Comparison of ENCODE assay signal across 8 cellular contexts in the genomic region with DNA sequence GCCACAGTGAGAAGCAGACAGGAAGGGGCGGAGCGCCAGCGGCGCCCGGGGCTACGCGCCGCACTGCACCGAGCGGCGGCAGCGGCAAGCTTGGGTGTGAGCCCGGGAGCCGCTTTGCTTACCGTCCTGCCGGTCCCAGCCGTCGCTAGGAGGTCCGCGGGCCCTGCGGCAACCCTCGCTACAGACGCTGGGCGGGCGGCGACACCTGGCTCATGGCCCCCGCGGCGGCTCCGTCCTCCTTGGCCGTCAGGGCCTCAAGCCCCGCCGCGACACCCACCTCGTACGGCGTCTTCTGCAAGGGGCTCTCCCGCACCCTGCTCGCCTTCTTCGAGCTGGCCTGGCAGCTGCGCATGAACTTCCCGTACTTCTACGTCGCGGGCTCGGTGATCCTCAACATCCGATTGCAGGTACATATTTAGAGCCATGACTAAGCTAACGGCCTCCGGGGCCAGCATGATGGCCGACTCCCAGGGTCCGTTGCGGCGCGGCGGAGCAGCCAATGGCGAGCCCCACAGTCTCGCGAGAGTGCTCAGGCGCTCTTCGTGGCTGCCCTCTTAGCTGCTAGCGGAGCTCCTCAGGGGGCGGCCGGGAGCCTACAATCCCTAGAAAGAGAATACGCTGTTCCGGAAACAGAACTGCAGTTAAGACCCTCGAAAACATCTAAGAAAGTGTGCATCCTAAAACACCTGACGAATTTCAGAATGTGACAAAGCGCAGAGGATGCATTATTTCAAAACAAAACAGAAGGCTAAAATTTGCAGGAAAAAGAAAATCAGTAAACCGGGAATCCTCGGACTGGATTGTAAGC. TPM values are rescaled to one million over a fixed set of nuclear protein-coding genes. Genes with fewer than 3 reads are reported as not detected.
DNase-seq lines count a peak whose midpoint lies in the region; ATAC-seq and TF ChIP-seq lines count a peak whose summit lies in the region.

A gene (plus strand): TSS at position 50 of the 808 bp plus-strand sequence. CDS start 163 bp downstream, at position 213.

- TF ChIP-seq CTCF in GM12864 (IDR thresholded peaks at IDR 0.05; ENCODE audit: low read depth, low read length, missing control alignments): no peak
- TF ChIP-seq CTCF in glutamatergic neuron (IDR thresholded peaks at IDR 0.05; ENCODE audit: partially characterized antibody, unreplicated experiment): no peak
- no peak for TF ChIP-seq CTCF in omental fat pad (IDR thresholded peaks at IDR 0.05)
- TF ChIP-seq CTCF in testis (IDR thresholded peaks at IDR 0.05): peak in 1 of 3 experiments; percentile 4

- peaks cover 45% of the 10 kb centered on the region for H3K4me1 Mint-ChIP-seq in activated naive CD8-positive, alpha-beta T cell treated with anti-CD3 and anti-CD28 coated beads for 36 hours
- H3K4me1 Mint-ChIP-seq in glutamatergic neuron (ENCODE audit: low read depth, unreplicated experiment): peaks cover 25% of the 10 kb centered on the region

- TF ChIP-seq POLR2A in testis (IDR thresholded peaks at IDR 0.05): no peak

- ATAC-seq in HG02678 (IDR thresholded peaks at IDR 0.05; ENCODE audit: unreplicated experiment) (peak; percentile 97), omental fat pad (ENCODE audit: low FRiP score) (peak; percentile 100)

- peaks cover 15% of the 10 kb centered on the region for H3K4me1 ChIP-seq in testis

- no peaks in the 10 kb centered on the region for H3K9me3 ChIP-seq in testis

- intact Hi-C loops in testis (cut with DNase I; ENCODE audit: low total_unique reads): no loop called here

- H3K36me3 Mint-ChIP-seq in activated naive CD8-positive, alpha-beta T cell treated with anti-CD3 and anti-CD28 coated beads for 36 hours: peaks cover 62% of the 10 kb centered on the region
- no peaks in the 10 kb centered on the region for H3K36me3 Mint-ChIP-seq in glutamatergic neuron (ENCODE audit: unreplicated experiment)

- H3K27ac Mint-ChIP-seq in activated naive CD8-positive, alpha-beta T cell treated with anti-CD3 and anti-CD28 coated beads for 36 hours: peak within 1 kb of the TSS; percentile 100
- peak within 1 kb of the TSS; percentile 99 for H3K27ac Mint-ChIP-seq in glutamatergic neuron (ENCODE audit: unreplicated experiment)

- H3K4me3 Mint-ChIP-seq in activated naive CD8-positive, alpha-beta T cell treated with anti-CD3 and anti-CD28 coated beads for 36 hours: peak within 1 kb of the TSS; percentile 97
- H3K4me3 Mint-ChIP-seq in glutamatergic neuron (ENCODE audit: unreplicated experiment): peak within 1 kb of the TSS; percentile 96

- 0% methylated on average over 27 to 40 of the region's 70 CpGs for WGBS in testis, 2 donors

- DNase-seq in GM12864 (ENCODE audit: low read depth): peak; percentile 80
- peak; percentile 96 for DNase-seq in NCI-H1105 treated with DMSO at 0.1 percent for 48 hours (lab: John Stamatoyannopoulos, UW)
- DNase-seq in SKM-1 treated with dmso at 0.1 percent for 144 hours (lab: John Stamatoyannopoulos, UW; ENCODE audit: unreplicated experiment): peak; percentile 62
- DNase-seq in activated naive CD8-positive, alpha-beta T cell treated with anti-CD3 and anti-CD28 coated beads for 36 hours: peak; percentile 91
- DNase-seq in glutamatergic neuron: peak; percentile 93
- DNase-seq in omental fat pad (ENCODE audit: low spot score): peak; percentile 64
- peak; percentile 95 for DNase-seq in testis

- H3K36me3 ChIP-seq in testis (ENCODE audit: low read depth, missing control alignments): no peaks in the 10 kb centered on the region

- no peaks in the 10 kb centered on the region for H3K27me3 ChIP-seq in testis

- H3K4me3 ChIP-seq in GM12864 (ENCODE audit: low read depth, low read length) (peak within 1 kb of the TSS; percentile 92), testis (peak within 1 kb of the TSS; percentile 96 to 99)

- peak within 1 kb of the TSS; percentile 97 to 98 for H3K27ac ChIP-seq in testis

- H3K9me3 Mint-ChIP-seq in activated naive CD8-positive, alpha-beta T cell treated with anti-CD3 and anti-CD28 coated beads for 36 hours: no peaks in the 10 kb centered on the region
- peaks cover 8% of the 10 kb centered on the region for H3K9me3 Mint-ChIP-seq in glutamatergic neuron (ENCODE audit: unreplicated experiment)

- no peaks in the 10 kb centered on the region for H3K27me3 Mint-ChIP-seq in activated naive CD8-positive, alpha-beta T cell treated with anti-CD3 and anti-CD28 coated beads for 36 hours
- peaks cover 4% of the 10 kb centered on the region for H3K27me3 Mint-ChIP-seq in glutamatergic neuron (ENCODE audit: unreplicated experiment)

RNA-seq across cellular contexts. Expression of the gene that starts here (rescaled TPM):
- 1 to 10 TPM; 8.7 to 9.0 TPM for total RNA-seq in activated naive CD8-positive, alpha-beta T cell treated with anti-CD3 and anti-CD28 coated beads for 36 hours
- 12.0 TPM for total RNA-seq in glutamatergic neuron (ENCODE audit: unreplicated experiment)
- 1 to 10 TPM; 5.0 to 9.6 (median 6.6) TPM for total RNA-seq in omental fat pad
- total RNA-seq in testis: 10 to 100 TPM in 1 of 2 donors, 1 to 10 TPM in 1; 7.6 to 11.0 TPM
- 4.4 TPM for polyA plus RNA-seq in testis (ENCODE audit: insufficient read depth, low read depth, low replicate concordance)

Comparison
In these comparisons a context has a peak if more than half of its experiments do, and no peak if none do; other contexts are left out.
1. Peak in every context shown above with its lines: DNase-seq, ATAC-seq, H3K4me3 ChIP-seq and H3K27ac ChIP-seq.